ENCODE assay signal across 16 cellular contexts in genomic region chr16:85459529-85460251, GRCh38.
A peak's percentile ranks its signal among the peaks of the same experiment; 100 is the strongest.
DNase-seq lines count a peak whose midpoint lies in the region; ATAC-seq and TF ChIP-seq lines count a peak whose summit lies in the region.
"Had no signal": no experiment of that assay in that cellular context is flagged by ENCODE, and none has a peak within 500 bp of the region (broad histone marks: within the 10 kb centered on the region; RNA-seq: fewer than 3 reads in every experiment).

No MANE protein-coding gene starts in this region.

- H3K27me3 ChIP-seq in WERI-Rb-1 (ENCODE audit: insufficient read depth, low read depth, severe bottlenecking) (no peaks in the 10 kb centered on the region), tibial nerve (peaks cover 0 to 8% of the 10 kb centered on the region in 2 donors), smooth muscle cell (ENCODE audit: low read depth) (no peaks in the 10 kb centered on the region)

- H3K4me3 ChIP-seq in WERI-Rb-1 (ENCODE audit: low read depth, low read length) (no peak overlapping the region), tibial nerve (no peak overlapping the region), smooth muscle cell (no peak overlapping the region)
- H3K4me3 ChIP-seq: mucosa of descending colon had no signal

- no peaks in the 10 kb centered on the region for H3K9me3 ChIP-seq in WERI-Rb-1 (ENCODE audit: severe bottlenecking)
- no peaks in the 10 kb centered on the region for H3K9me3 ChIP-seq in tibial nerve
- no peaks in the 10 kb centered on the region for H3K9me3 ChIP-seq in smooth muscle cell (replicated peaks; ENCODE audit: low read depth)
- H3K9me3 ChIP-seq: mucosa of descending colon had no signal

- no peak overlapping the region for H3K9ac ChIP-seq in smooth muscle cell (ENCODE audit: low read depth)

- no peak overlapping the region for H3K27ac Mint-ChIP-seq in nephron progenitor cell
- H3K27ac Mint-ChIP-seq: activated naive CD8-positive, alpha-beta T cell; T-helper 2 cell treated with Interferon-gamma antibody and Interleukin-4, amounts not matched to agents 5 μg/mL and 100 μg/mL, for 36 hours had no signal

- H3F3A ChIP-seq in smooth muscle cell (ENCODE audit: low read depth) = no peaks in the 10 kb centered on the region

- TF ChIP-seq EP300 in tibial nerve (IDR thresholded peaks at IDR 0.05) = peak in 1 of 2 donors; percentile 40

- H3K79me2 ChIP-seq in smooth muscle cell (ENCODE audit: low read depth) = no peaks in the 10 kb centered on the region

- no peaks in the 10 kb centered on the region for H3K36me3 Mint-ChIP-seq in nephron progenitor cell (ENCODE audit: low read depth)
- H3K36me3 Mint-ChIP-seq: activated naive CD8-positive, alpha-beta T cell had no signal

- H4K20me1 ChIP-seq in smooth muscle cell (ENCODE audit: low read depth) = peaks cover 97% of the 10 kb centered on the region

- peak; percentile 40 for ATAC-seq in Right ventricle myocardium superior (ENCODE audit: poor library complexity)
- no peak for ATAC-seq in HG03045 (IDR thresholded peaks at IDR 0.05; ENCODE audit: unreplicated experiment)
- no peak for ATAC-seq in HG02938 (IDR thresholded peaks at IDR 0.05; ENCODE audit: unreplicated experiment)

- H3K4me1 ChIP-seq in tibial nerve (peaks cover 0 to 47% (median 34%) of the 10 kb centered on the region in 4 donors), smooth muscle cell (ENCODE audit: low read depth) (peaks cover 37% of the 10 kb centered on the region)

- peaks cover 78% of the 10 kb centered on the region for H3K4me1 Mint-ChIP-seq in nephron progenitor cell

- no peaks in the 10 kb centered on the region for H3K9me3 Mint-ChIP-seq in nephron progenitor cell
- H3K9me3 Mint-ChIP-seq: T-helper 2 cell treated with Interferon-gamma antibody and Interleukin-4, amounts not matched to agents 5 μg/mL and 100 μg/mL, for 36 hours had no signal

- peak overlapping the region; percentile 65 for H3K4me3 Mint-ChIP-seq in nephron progenitor cell
- H3K4me3 Mint-ChIP-seq: activated naive CD8-positive, alpha-beta T cell; T-helper 2 cell treated with Interferon-gamma antibody and Interleukin-4, amounts not matched to agents 5 μg/mL and 100 μg/mL, for 36 hours had no signal

- no peak overlapping the region for H3K4me2 ChIP-seq in smooth muscle cell

- H3K27ac ChIP-seq in WERI-Rb-1 (peak overlapping the region; percentile 94), tibial nerve (peak overlapping the region in 3 of 4 donors; percentile 20 to 58 (median 40)), smooth muscle cell (ENCODE audit: low read depth) (no peak overlapping the region)

- WGBS in tibial nerve, 2 donors = 80 to 83% methylated on average over 11 of the region's 12 CpGs
- WGBS in smooth muscle cell (ENCODE audit: low lambda C conversion rate) = 82% methylated on average over 12 of the region's 12 CpGs

- intact Hi-C loops in Right ventricle myocardium superior (cut with DNase I) = no loop called here

- no peaks in the 10 kb centered on the region for H3K36me3 ChIP-seq in WERI-Rb-1
- H3K36me3 ChIP-seq in tibial nerve = no peaks in the 10 kb centered on the region
- H3K36me3 ChIP-seq in smooth muscle cell (ENCODE audit: low read depth) = no peaks in the 10 kb centered on the region

- TF ChIP-seq CTCF in WERI-Rb-1 (IDR thresholded peaks at IDR 0.05; ENCODE audit: low read depth, low read length) = no peak
- TF ChIP-seq CTCF in nephron progenitor cell (IDR thresholded peaks at IDR 0.05) = no peak
- TF ChIP-seq CTCF in tibial nerve (IDR thresholded peaks at IDR 0.05) = no peak
- no peak for TF ChIP-seq CTCF in smooth muscle cell (IDR thresholded peaks at IDR 0.05; ENCODE audit: borderline replicate concordance, insufficient read depth, poor library complexity, severe bottlenecking)

- no peak for TF ChIP-seq POLR2A in tibial nerve (IDR thresholded peaks at IDR 0.05)

- peaks cover 34% of the 10 kb centered on the region for H3K27me3 Mint-ChIP-seq in nephron progenitor cell (ENCODE audit: low read depth, poor library complexity)

- no peak overlapping the region for H2AFZ ChIP-seq in smooth muscle cell (ENCODE audit: low read depth)

- DNase-seq in WERI-Rb-1 (no peak), Right ventricle myocardium superior (no peak), nephron progenitor cell (no peak), tibial nerve (ENCODE audit: low spot score in 2 of 2) (peak in 1 of 2 donors; percentile 30), smooth muscle cell (lab: John Stamatoyannopoulos, UW; ENCODE audit: unreplicated experiment) (no peak), NCI-H128 (lab: John Stamatoyannopoulos, UW; ENCODE audit: unreplicated experiment) (no peak)
- DNase-seq: AML-193; kidney; MM.1S; stimulated activated CD4-positive, alpha-beta T cell treated with anti-CD3 and anti-CD28 coated beads, Interleukin-2, amount 100 ng/mL, for 48 hours; stimulated activated CD8-positive, alpha-beta memory T cell treated with anti-CD3 and anti-CD28 coated beads, Interleukin-4, amount 100 ng/mL, for 48 hours had no signal
